In genomic region chr18:37260367-37261093, GRCh38 we compare ENCODE assay signal across 4 cellular contexts.
"Had no signal": no experiment of that assay in that cellular context is flagged by ENCODE, and none has a peak within 500 bp of the region (broad histone marks: within the 10 kb centered on the region; RNA-seq: fewer than 3 reads in every experiment).

No MANE protein-coding gene starts in this region.

- H3K4me3 Mint-ChIP-seq: GM23338, H9 had no signal

- H3K9me3 Mint-ChIP-seq: GM23338 had no signal

- H3K4me3 ChIP-seq: GM23338 had no signal

- DNase-seq: H9, HCEC 1CT, IMR-90 had no signal

- ATAC-seq: GM23338 had no signal

- H3K4me2 ChIP-seq: GM23338 had no signal

- H2AFZ ChIP-seq: GM23338 had no signal

- H3K4me1 Mint-ChIP-seq: GM23338 had no signal

- H3K27ac Mint-ChIP-seq: GM23338, H9 had no signal
